ENCODE assay signal across 1 cellular context in the genomic region with DNA sequence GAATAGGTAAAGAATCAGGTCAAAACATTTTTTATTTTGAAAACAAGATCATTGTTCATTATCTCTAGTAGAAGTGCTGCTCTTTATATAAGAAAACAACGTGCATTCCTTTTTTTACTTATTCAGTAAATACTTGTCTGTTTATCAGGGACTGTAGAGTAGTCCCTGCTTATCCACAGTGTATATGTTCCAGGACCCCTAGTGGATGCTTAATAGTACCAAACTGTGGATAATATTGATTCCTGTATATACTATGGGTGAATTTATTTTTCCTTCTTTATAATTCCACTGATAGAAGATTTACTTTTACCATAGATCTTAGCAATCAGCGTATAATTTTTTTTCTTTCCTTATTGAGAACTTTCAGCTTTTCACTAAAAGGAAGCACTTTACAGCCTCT.
TF ChIP-seq lines count a peak whose summit lies in the region.

No MANE protein-coding gene starts in this region.

TF ChIP-seq in GM12878, 131 proteins besides CTCF, POLR2A, EP300 and RAD21:
- no peak for TF ChIP-seq PAX5 (IDR thresholded peaks at IDR 0.05; ENCODE audit: borderline replicate concordance, low read depth, low read length)
- TF ChIP-seq IKZF2 (IDR thresholded peaks at IDR 0.05) = no peak
- no peak for TF ChIP-seq TCF12 (IDR thresholded peaks at IDR 0.05; ENCODE audit: low read depth, low read length)
- TF ChIP-seq RBBP5 (conservative IDR thresholded peaks at IDR 0.05) = no peak
- TF ChIP-seq YY1 (IDR thresholded peaks at IDR 0.05; ENCODE audit: low read depth, low read length) = no peak
- TF ChIP-seq, protein P1, sequence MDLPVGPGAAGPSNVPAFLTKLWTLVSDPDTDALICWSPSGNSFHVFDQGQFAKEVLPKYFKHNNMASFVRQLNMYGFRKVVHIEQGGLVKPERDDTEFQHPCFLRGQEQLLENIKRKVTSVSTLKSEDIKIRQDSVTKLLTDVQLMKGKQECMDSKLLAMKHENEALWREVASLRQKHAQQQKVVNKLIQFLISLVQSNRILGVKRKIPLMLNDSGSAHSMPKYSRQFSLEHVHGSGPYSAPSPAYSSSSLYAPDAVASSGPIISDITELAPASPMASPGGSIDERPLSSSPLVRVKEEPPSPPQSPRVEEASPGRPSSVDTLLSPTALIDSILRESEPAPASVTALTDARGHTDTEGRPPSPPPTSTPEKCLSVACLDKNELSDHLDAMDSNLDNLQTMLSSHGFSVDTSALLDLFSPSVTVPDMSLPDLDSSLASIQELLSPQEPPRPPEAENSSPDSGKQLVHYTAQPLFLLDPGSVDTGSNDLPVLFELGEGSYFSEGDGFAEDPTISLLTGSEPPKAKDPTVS (IDR thresholded peaks at IDR 0.05; ENCODE audit: low read depth, low read length) = no peak
